In genomic region chr21:45259206-45259795, GRCh38 we compare ENCODE assay signal across 24 cellular contexts. TPM values are rescaled to one million over a fixed set of nuclear protein-coding genes. Genes with fewer than 3 reads are reported as not detected.
DNase-seq lines count a peak whose midpoint lies in the region; ATAC-seq, FAIRE-seq and TF ChIP-seq lines count a peak whose summit lies in the region.
"Had no signal": no experiment of that assay in that cellular context is flagged by ENCODE, and none has a peak within 500 bp of the region (broad histone marks: within the 10 kb centered on the region; RNA-seq: fewer than 3 reads in every experiment).

No MANE protein-coding gene starts in this region.

- no peak overlapping the region for H3K27ac Mint-ChIP-seq in activated CD8-positive, alpha-beta memory T cell treated with anti-CD3 and anti-CD28 coated beads, Interleukin-2, amount 10 ng/mL, durations not matched to agents 7 days and 5 days
- no peak overlapping the region for H3K27ac Mint-ChIP-seq in osteocyte (ENCODE audit: unreplicated experiment)
- H3K27ac Mint-ChIP-seq: activated naive CD8-positive, alpha-beta T cell treated with anti-CD3 and anti-CD28 coated beads, Interleukin-2, amount 10 ng/mL, durations not matched to agents 7 days and 5 days; type B pancreatic cell had no signal

- H3K79me2 ChIP-seq in K562 (ENCODE audit: control insufficient read depth, insufficient read depth, low read length): no peaks in the 10 kb centered on the region

- H3K4me3 ChIP-seq in K562: no peak overlapping the region
- H3K4me3 ChIP-seq: skin epidermis had no signal

- DNase-seq in activated CD8-positive, alpha-beta memory T cell treated with anti-CD3 and anti-CD28 coated beads, Interleukin-2, amount 10 ng/mL, durations not matched to agents 7 days and 5 days: peak; percentile 16
- no peak for DNase-seq in activated CD8-positive, alpha-beta memory T cell treated with anti-CD3 and anti-CD28 coated beads, Interleukin-2, amount 50 U/mL, for 4 hours
- DNase-seq in G401 (ENCODE audit: low spot score) (peak; percentile 35), K562 (ENCODE audit: extremely low read depth in 1 of 4, low spot score in 3 of 4) (no peak), osteocyte (ENCODE audit: extremely low spot score, unreplicated experiment) (peak; percentile 63), SIG-M5 (lab: John Stamatoyannopoulos, UW) (no peak)
- DNase-seq in activated CD4-positive, alpha-beta T cell treated with anti-CD3 and anti-CD28 coated beads, Interleukin-2, amount 50 U/mL, for 4 hours: no peak
- DNase-seq: activated CD4-positive, alpha-beta T cell treated with anti-CD3 and anti-CD28 coated beads, Interleukin-2, amount 50 U/mL, for 1 hour; activated effector memory CD4-positive, alpha-beta T cell treated with Interleukin-2 at 50 U/mL for 16 hours; activated naive CD8-positive, alpha-beta T cell treated with anti-CD3 and anti-CD28 coated beads, Interleukin-2, amount 10 ng/mL, durations not matched to agents 7 days and 5 days; COR-L47; effector CD4-positive, alpha-beta T cell; left colon; naive B cell; NCI-H1105; NCI-H2081 treated with DMSO at 0.1 percent for 48 hours; NCI-H526; nucleus accumbens; RPMI8226 had no signal

- TF ChIP-seq CTCF in K562 (IDR thresholded peaks at IDR 0.05 in 2 of 3, conservative IDR thresholded peaks at IDR 0.05 in 1 of 3; ENCODE audit: insufficient read depth in 2 of 3, low read depth in 1 of 3, low read length in 3 of 3) (no peak), osteocyte (IDR thresholded peaks at IDR 0.05) (no peak)

- WGBS in K562 (ENCODE audit: insufficient coverage, low coverage, missing lambda C conversion rate): 15% methylated on average over 17 of the region's 17 CpGs

- peaks cover 10% of the 10 kb centered on the region; the same call in 2 of the 3 replicates for H3K36me3 ChIP-seq in K562 (ENCODE audit: control insufficient read depth, insufficient read depth, low read length)

- TF ChIP-seq EP300 in K562 (IDR thresholded peaks at IDR 0.05; ENCODE audit: low read length): no peak

- peaks cover 6% of the 10 kb centered on the region for H3K36me3 Mint-ChIP-seq in activated CD8-positive, alpha-beta memory T cell treated with anti-CD3 and anti-CD28 coated beads, Interleukin-2, amount 10 ng/mL, durations not matched to agents 7 days and 5 days
- H3K36me3 Mint-ChIP-seq in osteocyte (ENCODE audit: unreplicated experiment): peaks cover 17% of the 10 kb centered on the region
- H3K36me3 Mint-ChIP-seq: naive B cell had no signal

- no peak overlapping the region for H3K4me2 ChIP-seq in K562 (ENCODE audit: insufficient read depth, low read length)

- no peaks in the 10 kb centered on the region for H3K9me3 Mint-ChIP-seq in activated CD8-positive, alpha-beta memory T cell treated with anti-CD3 and anti-CD28 coated beads, Interleukin-2, amount 10 ng/mL, durations not matched to agents 7 days and 5 days (ENCODE audit: low read depth)
- H3K9me3 Mint-ChIP-seq in osteocyte (ENCODE audit: unreplicated experiment): no peaks in the 10 kb centered on the region
- H3K9me3 Mint-ChIP-seq: activated naive CD8-positive, alpha-beta T cell treated with anti-CD3 and anti-CD28 coated beads, Interleukin-2, amount 10 ng/mL, durations not matched to agents 7 days and 5 days; naive B cell; type B pancreatic cell had no signal

- no peak for ATAC-seq in activated CD8-positive, alpha-beta memory T cell treated with anti-CD3 and anti-CD28 coated beads, Interleukin-2, amount 10 ng/mL, durations not matched to agents 7 days and 5 days
- ATAC-seq in K562 (no peak), HG03045 (IDR thresholded peaks at IDR 0.05; ENCODE audit: unreplicated experiment) (no peak)
- ATAC-seq: left colon had no signal

- H4K20me1 ChIP-seq in K562 (replicated peaks; ENCODE audit: control insufficient read depth, insufficient read depth, low read length): peaks cover 24% of the 10 kb centered on the region; the same call in 1 of the 2 replicates

- no peak overlapping the region for H3K4me3 Mint-ChIP-seq in activated CD8-positive, alpha-beta memory T cell treated with anti-CD3 and anti-CD28 coated beads, Interleukin-2, amount 10 ng/mL, durations not matched to agents 7 days and 5 days
- no peak overlapping the region for H3K4me3 Mint-ChIP-seq in osteocyte (ENCODE audit: unreplicated experiment)
- H3K4me3 Mint-ChIP-seq: activated naive CD8-positive, alpha-beta T cell treated with anti-CD3 and anti-CD28 coated beads, Interleukin-2, amount 10 ng/mL, durations not matched to agents 7 days and 5 days; naive B cell; type B pancreatic cell had no signal

- TF ChIP-seq POLR2A in K562 (conservative IDR thresholded peaks at IDR 0.05): no peak

- in situ Hi-C loops in G401 (cut with HindIII; ENCODE audit: low sequenced_read_pairs) (no loop called here), K562 (cut with MboI) (no loop called here)

- H3K27ac ChIP-seq in K562 (ENCODE audit: extremely low read depth, low read depth, low read length): no peak overlapping the region
- H3K27ac ChIP-seq: HL-60, skin epidermis had no signal

- H3K9ac ChIP-seq in K562 (ENCODE audit: insufficient read depth in 1 of 2, low read depth in 2 of 2, low read length in 2 of 2): no peak overlapping the region

- H3K9me1 ChIP-seq in K562 (ENCODE audit: control insufficient read depth, insufficient read depth, low read length): no peaks in the 10 kb centered on the region

- H3K4me1 ChIP-seq in K562 (replicated peaks in 1 of 2; ENCODE audit: control insufficient read depth in 2 of 2, insufficient read depth in 2 of 2, low read length in 2 of 2): peaks cover 23 to 42% of the 10 kb centered on the region in 2 experiments

- no TSS peak for BruUV-seq in K562 (replicated peaks; lab: Mats Ljungman, UMichigan)

- TF ChIP-seq RAD21 in K562 (CRISPR knock-in tag; conservative IDR thresholded peaks at IDR 0.05 in 1 of 2, IDR thresholded peaks at IDR 0.05 in 1 of 2): no peak

- POLR2A ChIA-PET in K562 (lab: Yijun Ruan, JAX): interaction anchor here (0.8 kb wide), 1 partner anchor 193 kb away, joined by 3 read pairs; no protein-coding TSS in a partner anchor

- H3K27me3 Mint-ChIP-seq in activated CD8-positive, alpha-beta memory T cell treated with anti-CD3 and anti-CD28 coated beads, Interleukin-2, amount 10 ng/mL, durations not matched to agents 7 days and 5 days: peaks cover 14% of the 10 kb centered on the region
- H3K27me3 Mint-ChIP-seq in osteocyte (ENCODE audit: unreplicated experiment): no peaks in the 10 kb centered on the region

- FAIRE-seq in K562 (lab: Jason Lieb, UNC): no peak
- FAIRE-seq: GM19239 had no signal

- H2AFZ ChIP-seq in K562 (ENCODE audit: low read depth, low read length): no peak overlapping the region

- H3K9me3 ChIP-seq in K562 (replicated peaks; ENCODE audit: control insufficient read depth, insufficient read depth, low read depth, low read length): no peaks in the 10 kb centered on the region

- CTCF ChIA-PET in activated CD8-positive, alpha-beta memory T cell treated with anti-CD3 and anti-CD28 coated beads, Interleukin-2, amount 10 ng/mL, durations not matched to agents 7 days and 5 days (lab: Charles Lee): interaction anchor here (1.2 kb wide), 1 partner anchor 24 kb away, joined by 3 read pairs; no protein-coding TSS in a partner anchor
- CTCF ChIA-PET in K562 (lab: Yijun Ruan, JAX; ENCODE audit: low intra/inter-chr PET ratio): no interaction called here

- H3K4me1 Mint-ChIP-seq in activated CD8-positive, alpha-beta memory T cell treated with anti-CD3 and anti-CD28 coated beads, Interleukin-2, amount 10 ng/mL, durations not matched to agents 7 days and 5 days: peaks cover 30% of the 10 kb centered on the region
- H3K4me1 Mint-ChIP-seq in osteocyte (ENCODE audit: unreplicated experiment): peaks cover 5% of the 10 kb centered on the region

- H3K27me3 ChIP-seq in K562 (ENCODE audit: control insufficient read depth in 2 of 2, insufficient read depth in 2 of 2, low read length in 2 of 2): peaks cover 20 to 38% of the 10 kb centered on the region in 2 experiments; a peak in 4 of 5 replicates

- intact Hi-C loops in K562 (cut with micrococcal nuclease): no loop called here

TF ChIP-seq in K562, 482 proteins besides CTCF, POLR2A, EP300 and RAD21:
- TF ChIP-seq MAFG (tag; conservative IDR thresholded peaks at IDR 0.05): no peak
- no peak for TF ChIP-seq E2F1 (CRISPR knock-in tag; IDR thresholded peaks at IDR 0.05)
- TF ChIP-seq NFIC (IDR thresholded peaks at IDR 0.05): 0 out of 2 replicates have a peak, but pooled peaks have one; percentile 20
TF ChIP-seq in K562: peak in this region for 1.

RNA-seq across cellular contexts. Expression of gene POFUT2, which starts 28.4 kb away (rescaled TPM):
- 10 to 100 TPM; 16.4 to 19.5 TPM for total RNA-seq in activated CD8-positive, alpha-beta memory T cell treated with anti-CD3 and anti-CD28 coated beads, Interleukin-2, amount 10 ng/mL, durations not matched to agents 7 days and 5 days
- 12.6 and 25.5 TPM in 2 replicates for total RNA-seq in G401 (2014; rRNA removed; shearing (Covaris generic))
- total RNA-seq in K562 (2011; cell fraction: chromatin; rRNA removed; ENCODE audit: low replicate concordance): 120 and 232 TPM in 2 replicates
- 126 and 138 TPM in 2 replicates for total RNA-seq in K562 (2011; cell fraction: nucleolus; rRNA removed)
- total RNA-seq in K562 (2011; cell fraction: nucleoplasm; rRNA removed): 113 and 131 TPM in 2 replicates
- 11.0 and 16.7 TPM in 2 replicates for total RNA-seq in K562 (2014; rRNA removed)
- total RNA-seq in K562 (2014; rRNA removed; fragmentation: Illumina TruSeq; extraction: Trizol): 7.6 and 9.2 TPM in 2 replicates
- 9.2 and 9.5 TPM in 2 replicates for total RNA-seq in K562 (2015; rRNA removed; fragmentation: Illumina TruSeq; extraction: Trizol)
- 24.2 and 24.6 TPM in 2 replicates for total RNA-seq in K562 (2021)
- polyA plus RNA-seq in K562 (2011; rRNA removed): 15.6 and 25.2 TPM in 2 replicates
- 9.5 and 12.5 TPM in 2 replicates for polyA plus RNA-seq in K562 (2011; cell fraction: cytosol; rRNA removed)
- polyA plus RNA-seq in K562 (2011; cell fraction: nucleus; rRNA removed): 152 and 163 TPM in 2 replicates
- polyA plus RNA-seq in K562 (2012): 16.7 and 35.4 TPM in 2 replicates
- 18.0 and 21.0 TPM in 2 replicates for polyA plus RNA-seq in K562 (2014; fragmentation: Illumina TruSeq; extraction: Trizol)
- 1 to 10 TPM; 1.1 to 2.9 TPM for polyA plus RNA-seq in K562 (2014; fragmentation: Nextera tagmentation; extraction: Ambion mirVana)
- polyA plus RNA-seq in K562 (2014; rRNA removed): 18.3 and 21.2 TPM in 2 replicates
- polyA minus RNA-seq in K562 (2011; rRNA and poly(A)+ RNA removed): 6.4 and 6.5 TPM in 2 replicates
- 3.6 and 8.4 TPM in 2 replicates for polyA minus RNA-seq in K562 (2011; cell fraction: cytosol; rRNA and poly(A)+ RNA removed)
- polyA minus RNA-seq in K562 (2011; cell fraction: nucleus; rRNA and poly(A)+ RNA removed): 33.5 and 49.3 TPM in 2 replicates
- 62.7 and 63.7 TPM in 2 replicates for total RNA-seq in osteocyte

Comparison
In these comparisons a context has a peak if more than half of its experiments do, and no peak if none do; other contexts are left out.
1. DNase-seq: peak in activated CD8-positive, alpha-beta memory T cell treated with anti-CD3 and anti-CD28 coated beads, Interleukin-2, amount 10 ng/mL, durations not matched to agents 7 days and 5 days (single experiment), G401 (single experiment) and osteocyte (single experiment); none in activated CD8-positive, alpha-beta memory T cell treated with anti-CD3 and anti-CD28 coated beads, Interleukin-2, amount 50 U/mL, for 4 hours (single experiment), K562 (0 of 4), activated CD4-positive, alpha-beta T cell treated with anti-CD3 and anti-CD28 coated beads, Interleukin-2, amount 50 U/mL, for 4 hours (0 of 2) and SIG-M5 (single experiment).